In genomic region chr13:28529836-28530235, GRCh38 we compare ENCODE assay signal across 22 cellular contexts. TPM values are rescaled to one million over a fixed set of nuclear protein-coding genes. Genes with fewer than 3 reads are reported as not detected.
"Had no signal": no experiment of that assay in that cellular context is flagged by ENCODE, and none has a peak within 500 bp of the region (broad histone marks: within the 10 kb centered on the region; RNA-seq: fewer than 3 reads in every experiment).

No MANE protein-coding gene starts in this region.

- H3K9me3 Mint-ChIP-seq: activated naive CD4-positive, alpha-beta T cell treated with anti-CD3 and anti-CD28 coated beads, Interleukin-2, amount 50 U/mL, for 72 hours; activated T-helper 1 cell treated with anti-CD3 and anti-CD28 coated beads, Interleukin-12 subunit alpha, Interleukin-12 subunit beta, Interleukin-2, Interleukin-4 antibody, amounts not matched to agents 30 ng/mL and 10 ng/mL and 1 ng/mL, durations not matched to agents 14 hours and 24 hours and 36 hours; nephron progenitor cell; type B pancreatic cell; WTC11 had no signal

- FAIRE-seq: bronchial epithelial cell, endometrium, kidney had no signal

- H3K4me1 ChIP-seq: testis had no signal

- DNase-seq: activated CD4-positive, alpha-beta T cell treated with anti-CD3 and anti-CD28 coated beads for 36 hours; activated CD4-positive, alpha-beta T cell treated with anti-CD3 and anti-CD28 coated beads, Interleukin-2, amount 50 U/mL, for 48 hours; activated gamma-delta T cell treated with Interleukin-2 at 50 U/mL for 16 hours; adrenal gland; cerebellar nuclear complex; cortex of kidney; kidney; left ventricle myocardium inferior; mammary epithelial cell; midbrain; nephron progenitor cell; occipital lobe; posterior cingulate gyrus; stimulated activated CD4-positive, alpha-beta T cell treated with anti-CD3 and anti-CD28 coated beads, Interleukin-2, amount 100 ng/mL, for 48 hours; testis had no signal

- ATAC-seq: activated CD4-positive, alpha-beta T cell treated with anti-CD3 and anti-CD28 coated beads for 36 hours; activated naive CD4-positive, alpha-beta T cell treated with anti-CD3 and anti-CD28 coated beads, Interleukin-2, amount 50 U/mL, for 72 hours; WTC11 had no signal

- H3K36me3 ChIP-seq: adrenal gland, left ventricle myocardium inferior had no signal

- H3K9me3 ChIP-seq: adrenal gland, left ventricle myocardium inferior, testis had no signal

- H3K36me3 Mint-ChIP-seq: WTC11 had no signal

- H3K27ac Mint-ChIP-seq: activated CD4-positive, alpha-beta T cell treated with anti-CD3 and anti-CD28 coated beads for 36 hours; activated naive CD4-positive, alpha-beta T cell treated with anti-CD3 and anti-CD28 coated beads, Interleukin-2, amount 50 U/mL, for 72 hours; activated T-helper 1 cell treated with anti-CD3 and anti-CD28 coated beads, Interleukin-12 subunit alpha, Interleukin-12 subunit beta, Interleukin-2, Interleukin-4 antibody, amounts not matched to agents 30 ng/mL and 10 ng/mL and 1 ng/mL, durations not matched to agents 14 hours and 24 hours and 36 hours; nephron progenitor cell; type B pancreatic cell; WTC11 had no signal

- H3K4me3 Mint-ChIP-seq: activated CD4-positive, alpha-beta T cell treated with anti-CD3 and anti-CD28 coated beads for 36 hours; activated T-helper 1 cell treated with anti-CD3 and anti-CD28 coated beads, Interleukin-12 subunit alpha, Interleukin-12 subunit beta, Interleukin-2, Interleukin-4 antibody, amounts not matched to agents 30 ng/mL and 10 ng/mL and 1 ng/mL, durations not matched to agents 14 hours and 24 hours and 36 hours; nephron progenitor cell; type B pancreatic cell; WTC11 had no signal

- H3K4me3 ChIP-seq: adrenal gland, testis had no signal

- H3K27ac ChIP-seq: adrenal gland, testis had no signal

- H3K27me3 ChIP-seq: testis had no signal

RNA-seq across cellular contexts. Expression of gene FLT1, which starts 34.9 kb away (rescaled TPM):
- total RNA-seq: bronchial epithelial cell, mammary epithelial cell, myocyte had no signal
- polyA plus RNA-seq: mammary epithelial cell had no signal
